In genomic region chr2:150332378-150332777, GRCh38 we compare ENCODE assay signal across 20 cellular contexts.
DNase-seq lines count a peak whose midpoint lies in the region; ATAC-seq, FAIRE-seq and TF ChIP-seq lines count a peak whose summit lies in the region.
"Had no signal": no experiment of that assay in that cellular context is flagged by ENCODE, and none has a peak within 500 bp of the region (broad histone marks: within the 10 kb centered on the region; RNA-seq: fewer than 3 reads in every experiment).

No MANE protein-coding gene starts in this region.

- FAIRE-seq in H1 (lab: Jason Lieb, UNC): no peak
- FAIRE-seq: D721Med, HTR-8/SVneo, K562 had no signal

- H2BK20ac ChIP-seq in H1 (ENCODE audit: low read length): no peak overlapping the region

- H3K27me3 ChIP-seq in H1 (replicated peaks in 1 of 4; ENCODE audit: control insufficient read depth in 3 of 4, extremely low read depth in 1 of 4, insufficient read depth in 3 of 4, low read length in 3 of 4): no peaks in the 10 kb centered on the region
- H3K27me3 ChIP-seq in prostate gland (replicated peaks; ENCODE audit: insufficient read depth): no peaks in the 10 kb centered on the region
- H3K27me3 ChIP-seq in ovary: no peaks in the 10 kb centered on the region

- no peak for TF ChIP-seq POLR2A in H1 (IDR thresholded peaks at IDR 0.05; ENCODE audit: control extremely low read depth in 1 of 2, low read depth in 2 of 2, low read length in 2 of 2)
- TF ChIP-seq POLR2A in prostate gland (IDR thresholded peaks at IDR 0.05): no peak
- TF ChIP-seq POLR2A in ovary (IDR thresholded peaks at IDR 0.05): no peak

- no peak overlapping the region for H2AK5ac ChIP-seq in H1 (ENCODE audit: low read depth, low read length)

- H3K4ac ChIP-seq in H1 (replicated peaks; ENCODE audit: insufficient read length, low read depth, low read length): no peak overlapping the region

- no peak overlapping the region for H3K27ac ChIP-seq in H1 (ENCODE audit: low read depth, low read length)
- no peak overlapping the region for H3K27ac ChIP-seq in prostate gland
- H3K27ac ChIP-seq in ovary: no peak overlapping the region
- H3K27ac ChIP-seq: HL-60 had no signal

- peak; percentile 54 for DNase-seq in HT-29 (ENCODE audit: low spot score)
- peak; percentile 6 for DNase-seq in M059J (ENCODE audit: low read depth)
- DNase-seq in H1 (ENCODE audit: low read depth in 1 of 2, low spot score in 2 of 2): no peak
- peak; percentile 8 for DNase-seq in prostate gland (ENCODE audit: low spot score)
- DNase-seq in ovary: no peak
- DNase-seq in HUDEP-2 (lab: John Stamatoyannopoulos, UW; ENCODE audit: unreplicated experiment in 76 of 76): no peak
- DNase-seq: GF-D8, H7, HFFc6, NCI-H1417, NCI-H187, NCI-H2227 treated with DMSO at 0.1 percent for 48 hours, NCI-H524 treated with DMSO at 0.1 percent for 48 hours, PC-3, RPMI8226 had no signal

- 100% methylated on average over 2 of the region's 2 CpGs; no CpG with 5 or more reads in 1 of the 2 experiments for WGBS in H1 (ENCODE audit: extremely low coverage in 1 of 2, insufficient coverage in 1 of 2, insufficient read length in 1 of 2, insufficient replicate concordance in 2 of 2, low coverage in 1 of 2, low lambda C conversion rate in 2 of 2, missing lambda C conversion rate in 1 of 2), 2 experiments
- WGBS in prostate gland: 54% methylated on average over 2 of the region's 2 CpGs
- WGBS in ovary, 3 donors: 90 to 94% (median 93%) methylated on average over 2 of the region's 2 CpGs

- TF ChIP-seq RAD21 in H1 (IDR thresholded peaks at IDR 0.05 in 1 of 2, conservative IDR thresholded peaks at IDR 0.05 in 1 of 2; ENCODE audit: low read depth in 2 of 2, low read length in 2 of 2): no peak

- no peaks in the 10 kb centered on the region; a peak in 1 of 4 replicates for H3K9me3 ChIP-seq in H1 (ENCODE audit: insufficient read depth in 2 of 2, low read depth in 1 of 2, low read length in 1 of 2)
- H3K9me3 ChIP-seq in prostate gland: no peaks in the 10 kb centered on the region
- no peaks in the 10 kb centered on the region for H3K9me3 ChIP-seq in ovary

- no peak for ATAC-seq in HG03108 (IDR thresholded peaks at IDR 0.05; ENCODE audit: unreplicated experiment)
- ATAC-seq: K562, PC-3 had no signal

- H3K79me2 ChIP-seq in H1 (ENCODE audit: control insufficient read depth in 1 of 2, insufficient read depth in 2 of 2, low read length in 2 of 2): no peaks in the 10 kb centered on the region

- H3K18ac ChIP-seq in H1 (ENCODE audit: extremely low read depth, low read length): no peak overlapping the region

- POLR2A ChIA-PET in H1 (lab: Charles Lee; ENCODE audit: partially characterized antibody): no interaction called here

- H4K20me1 ChIP-seq in H1 (replicated peaks in 1 of 2; ENCODE audit: control insufficient read depth in 1 of 2, insufficient read depth in 2 of 2, low read length in 2 of 2): no peaks in the 10 kb centered on the region

- H3K23me2 ChIP-seq in H1 (ENCODE audit: low read depth, low read length): no peaks in the 10 kb centered on the region

- TF ChIP-seq EP300 in H1 (IDR thresholded peaks at IDR 0.05; ENCODE audit: borderline replicate concordance in 1 of 2, low read depth in 2 of 2, low read length in 2 of 2) (no peak), ovary (IDR thresholded peaks at IDR 0.05) (no peak)

- CTCF ChIA-PET in H1 (lab: Charles Lee; ENCODE audit: partially characterized antibody): interaction anchor here (1.0 kb wide), 1 partner anchor 13 kb away, joined by 3 read pairs; no protein-coding TSS in a partner anchor

- H3K36me3 ChIP-seq in H1 (ENCODE audit: control insufficient read depth in 2 of 4, insufficient read depth in 4 of 4, low read length in 3 of 4) (no peaks in the 10 kb centered on the region), prostate gland (no peaks in the 10 kb centered on the region), ovary (no peaks in the 10 kb centered on the region)

- H3K9ac ChIP-seq in H1 (replicated peaks in 1 of 4; ENCODE audit: extremely low read depth in 1 of 4, low read depth in 3 of 4, low read length in 3 of 4): no peak overlapping the region

- no peak overlapping the region for H2BK15ac ChIP-seq in H1 (ENCODE audit: low read length)

- no peak overlapping the region for H3K14ac ChIP-seq in H1 (ENCODE audit: insufficient read length)

- H4K5ac ChIP-seq in H1 (ENCODE audit: insufficient read length, low read depth, low read length): no peak overlapping the region

- H4K8ac ChIP-seq in H1 (ENCODE audit: extremely low read depth, insufficient read depth, low read length): no peak overlapping the region

- no peak overlapping the region for H3K23ac ChIP-seq in H1 (ENCODE audit: insufficient read length)

- H2AFZ ChIP-seq in H1 (ENCODE audit: low read length): peak overlapping the region; percentile 60; the same call in 1 of the 2 replicates

- H3K4me1 ChIP-seq in H1 (replicated peaks in 1 of 4; ENCODE audit: control insufficient read depth in 3 of 4, insufficient read depth in 4 of 4, low read length in 3 of 4) (peaks cover 0 to 2% (median 0%) of the 10 kb centered on the region in 4 experiments; a peak in 1 of 7 replicates), prostate gland (replicated peaks) (peaks cover 6% of the 10 kb centered on the region), ovary (ENCODE audit: insufficient read depth) (no peaks in the 10 kb centered on the region)

- H2BK120ac ChIP-seq in H1 (replicated peaks; ENCODE audit: low read depth, low read length): no peak overlapping the region

- no peak overlapping the region for H3K56ac ChIP-seq in H1 (replicated peaks; ENCODE audit: insufficient read length, low read depth, low read length)

- no peak for TF ChIP-seq CTCF in H1 (IDR thresholded peaks at IDR 0.05; ENCODE audit: control extremely low read depth in 1 of 3, insufficient read depth in 1 of 3, low read depth in 1 of 3, low read length in 3 of 3)
- TF ChIP-seq CTCF in prostate gland (IDR thresholded peaks at IDR 0.05): peak in 1 of 4 experiments; percentile 28
- TF ChIP-seq CTCF in ovary (IDR thresholded peaks at IDR 0.05): no peak

- H3K4me3 ChIP-seq in H1 (ENCODE audit: extremely low read depth in 1 of 4, insufficient read depth in 2 of 4, low read depth in 3 of 4, low read length in 4 of 4) (no peak overlapping the region), prostate gland (no peak overlapping the region), ovary (no peak overlapping the region)
- H3K4me3 ChIP-seq: K562 had no signal

- H4K91ac ChIP-seq in H1 (replicated peaks; ENCODE audit: insufficient read length, low read length): no peak overlapping the region

- H2BK12ac ChIP-seq in H1 (ENCODE audit: low read depth, low read length): no peak overlapping the region

- H3K79me1 ChIP-seq in H1 (ENCODE audit: low read depth, low read length): no peaks in the 10 kb centered on the region

- H2BK5ac ChIP-seq in H1 (ENCODE audit: low read depth, low read length): no peak overlapping the region

- no peak overlapping the region for H3K4me2 ChIP-seq in H1 (ENCODE audit: insufficient read depth in 1 of 2, low read depth in 2 of 2, low read length in 2 of 2)

- intact Hi-C loops in prostate gland (cut with DNase I) (no loop called here), ovary (cut with DNase I) (no loop called here)

TF ChIP-seq in H1, 55 proteins besides CTCF, POLR2A, EP300 and RAD21:
- no peak for TF ChIP-seq SP1 (IDR thresholded peaks at IDR 0.05; ENCODE audit: low read depth, low read length)

Comparison
In these comparisons a context has a peak if more than half of its experiments do, and no peak if none do; other contexts are left out.
1. DNase-seq: peak in HT-29 (single experiment), M059J (single experiment) and prostate gland (single experiment); none in H1 (0 of 2), ovary (0 of 5) and HUDEP-2 (0 of 76).